9 cellular contexts compared by ENCODE assay signal in genomic region chr2:177161741-177162440, GRCh38. TPM values are rescaled to one million over a fixed set of nuclear protein-coding genes. Genes with fewer than 3 reads are reported as not detected.
DNase-seq lines count a peak whose midpoint lies in the region; ATAC-seq and TF ChIP-seq lines count a peak whose summit lies in the region.
"Had no signal": no experiment of that assay in that cellular context is flagged by ENCODE, and none has a peak within 500 bp of the region (broad histone marks: within the 10 kb centered on the region; RNA-seq: fewer than 3 reads in every experiment).

No MANE protein-coding gene starts in this region.

- no peaks in the 10 kb centered on the region for H3K36me3 Mint-ChIP-seq in activated T-helper 2 cell treated with anti-CD3 and anti-CD28 coated beads, Interferon-gamma antibody, Interleukin-2, Interleukin-4, amounts not matched to agents 10 μg/mL and 5 μg/mL and 100 μg/mL, durations not matched to agents 14 hours and 24 hours and 36 hours (ENCODE audit: low read depth)
- H3K36me3 Mint-ChIP-seq: memory B cell had no signal

- H3K4me3 ChIP-seq in epithelial cell of proximal tubule (ENCODE audit: low read depth, low read length): no peak overlapping the region

- peaks cover 11% of the 10 kb centered on the region for H3K27me3 Mint-ChIP-seq in activated T-helper 2 cell treated with anti-CD3 and anti-CD28 coated beads, Interferon-gamma antibody, Interleukin-2, Interleukin-4, amounts not matched to agents 10 μg/mL and 5 μg/mL and 100 μg/mL, durations not matched to agents 14 hours and 24 hours and 36 hours (ENCODE audit: low read depth)
- H3K27me3 Mint-ChIP-seq: memory B cell had no signal

- H3K9me3 Mint-ChIP-seq in activated T-helper 2 cell treated with anti-CD3 and anti-CD28 coated beads, Interferon-gamma antibody, Interleukin-2, Interleukin-4, amounts not matched to agents 10 μg/mL and 5 μg/mL and 100 μg/mL, durations not matched to agents 14 hours and 24 hours and 36 hours: no peaks in the 10 kb centered on the region
- H3K9me3 Mint-ChIP-seq: memory B cell had no signal

- peak; percentile 37 for DNase-seq in CD1c-positive myeloid dendritic cell (ENCODE audit: extremely low spot score)
- DNase-seq in OCI-M1 (lab: John Stamatoyannopoulos, UW): peak; percentile 64
- no peak for DNase-seq in epithelial cell of proximal tubule (ENCODE audit: low read depth)
- peak; percentile 59 for DNase-seq in renal cortical epithelial cell (ENCODE audit: low read depth)
- no peak for DNase-seq in activated T-helper 2 cell treated with anti-CD3 and anti-CD28 coated beads, Interferon-gamma antibody, Interleukin-2, Interleukin-4, amounts not matched to agents 10 μg/mL and 5 μg/mL and 100 μg/mL, durations not matched to agents 14 hours and 24 hours and 36 hours (ENCODE audit: low spot score)

- intact Hi-C loops in activated T-helper 2 cell treated with anti-CD3 and anti-CD28 coated beads, Interferon-gamma antibody, Interleukin-2, Interleukin-4, amounts not matched to agents 10 μg/mL and 5 μg/mL and 100 μg/mL, durations not matched to agents 14 hours and 24 hours and 36 hours (cut with micrococcal nuclease): loop anchor here (5.0 to 10.0 kb wide), 2 partner anchors 453 to 605 kb away; a partner anchor contains a TSS

- peak; percentile 38 for ATAC-seq in GM18868 (IDR thresholded peaks at IDR 0.05; ENCODE audit: unreplicated experiment)
- no peak for ATAC-seq in GM19452 (IDR thresholded peaks at IDR 0.05; ENCODE audit: unreplicated experiment)
- ATAC-seq in GM21447 (IDR thresholded peaks at IDR 0.05; ENCODE audit: unreplicated experiment): no peak

- TF ChIP-seq CTCF in epithelial cell of proximal tubule (conservative IDR thresholded peaks at IDR 0.05; ENCODE audit: low read depth, low read length): peak; percentile 71

- H3K27ac Mint-ChIP-seq in activated T-helper 2 cell treated with anti-CD3 and anti-CD28 coated beads, Interferon-gamma antibody, Interleukin-2, Interleukin-4, amounts not matched to agents 10 μg/mL and 5 μg/mL and 100 μg/mL, durations not matched to agents 14 hours and 24 hours and 36 hours: no peak overlapping the region
- H3K27ac Mint-ChIP-seq: memory B cell had no signal

- H3K4me1 Mint-ChIP-seq in activated T-helper 2 cell treated with anti-CD3 and anti-CD28 coated beads, Interferon-gamma antibody, Interleukin-2, Interleukin-4, amounts not matched to agents 10 μg/mL and 5 μg/mL and 100 μg/mL, durations not matched to agents 14 hours and 24 hours and 36 hours (ENCODE audit: low read depth): peaks cover 12% of the 10 kb centered on the region

- no peak overlapping the region for H3K4me3 Mint-ChIP-seq in activated T-helper 2 cell treated with anti-CD3 and anti-CD28 coated beads, Interferon-gamma antibody, Interleukin-2, Interleukin-4, amounts not matched to agents 10 μg/mL and 5 μg/mL and 100 μg/mL, durations not matched to agents 14 hours and 24 hours and 36 hours (ENCODE audit: low read depth)
- H3K4me3 Mint-ChIP-seq: memory B cell had no signal

RNA-seq across cellular contexts. Expression of gene HNRNPA3, which starts 50.7 kb away (rescaled TPM):
- 48.6 and 64.4 TPM in 2 replicates for total RNA-seq in epithelial cell of proximal tubule
- total RNA-seq in renal cortical epithelial cell: 39.4 and 78.7 TPM in 2 replicates
- 322 and 323 TPM in 2 replicates for total RNA-seq in activated T-helper 2 cell treated with anti-CD3 and anti-CD28 coated beads, Interferon-gamma antibody, Interleukin-2, Interleukin-4, amounts not matched to agents 10 μg/mL and 5 μg/mL and 100 μg/mL, durations not matched to agents 14 hours and 24 hours and 36 hours

Comparison
In these comparisons a context has a peak if more than half of its experiments do, and no peak if none do; other contexts are left out.
1. DNase-seq: peak in CD1c-positive myeloid dendritic cell (single experiment), OCI-M1 (single experiment) and renal cortical epithelial cell (single experiment); none in epithelial cell of proximal tubule (single experiment) and activated T-helper 2 cell treated with anti-CD3 and anti-CD28 coated beads, Interferon-gamma antibody, Interleukin-2, Interleukin-4, amounts not matched to agents 10 μg/mL and 5 μg/mL and 100 μg/mL, durations not matched to agents 14 hours and 24 hours and 36 hours (single experiment).